Comparison of ENCODE assay signal across 8 cellular contexts in genomic region chr19:18328340-18329034, GRCh38. TPM values are rescaled to one million over a fixed set of nuclear protein-coding genes. Genes with fewer than 3 reads are reported as not detected.
A peak's percentile ranks its signal among the peaks of the same experiment; 100 is the strongest.
DNase-seq lines count a peak whose midpoint lies in the region; ATAC-seq and TF ChIP-seq lines count a peak whose summit lies in the region.

No MANE protein-coding gene starts in this region.

- ATAC-seq in HG02852 (IDR thresholded peaks at IDR 0.05; ENCODE audit: unreplicated experiment) (peak; percentile 93), T-cell (replicated peaks in 1 of 4) (peak; percentile 99), aorta (ENCODE audit: low FRiP score) (peak; percentile 94)

- peak overlapping the region; percentile 50 to 55 for H3K27ac ChIP-seq in right atrium auricular region
- peak overlapping the region in 1 of 2 donors; percentile 50 for H3K27ac ChIP-seq in aorta (ENCODE audit: low read depth in 1 of 2, low read length in 2 of 2)

- CTCF ChIA-PET in T-cell (lab: Charles Lee): interaction anchor here (0.5 to 2.9 kb wide), 28 partner anchors 10 to 241 kb away, joined by 3 to 35 read pairs (median 5); partner anchors contain the start of genes ELL (in 1 of the 2), IQCN (in 1 of the 2), JUND (in 1 of the 2) and MPV17L2 (in 1 of the 2)

- H3K4me1 Mint-ChIP-seq in T-cell: peaks cover 18 to 19% (median 18%) of the 10 kb centered on the region in 3 donors

- POLR2A ChIA-PET in T-cell (lab: Charles Lee): interaction anchor here (0.5 to 2.5 kb wide), 12 partner anchors 11 to 100 kb away, joined by 3 to 37 read pairs (median 5); partner anchors contain the start of genes JUND (in 2 of the 2) and IQCN (in 1 of the 2)

- TF ChIP-seq CTCF in GM12872 (IDR thresholded peaks at IDR 0.05; ENCODE audit: insufficient read depth, low read depth, low read length) (peak; percentile 94), right atrium auricular region (IDR thresholded peaks at IDR 0.05) (peak; percentile 91 to 92)

- WGBS in aorta, 2 donors: 4 to 5% methylated on average over 9 of the region's 9 CpGs

- DNase-seq in NCI-H146 (lab: John Stamatoyannopoulos, UW) (peak; percentile 97), T-cell (peak; percentile 66 to 89 (median 83)), anterior cingulate cortex (lab: John Stamatoyannopoulos, UW) (peak in 57 of 58 donors; percentile 47 to 97 (median 89)), right atrium auricular region (ENCODE audit: low spot score) (peak; percentile 99), pulmonary artery endothelial cell (ENCODE audit: low read depth, low spot score) (peak; percentile 87), aorta (peak; percentile 91 to 95)

- H3K36me3 Mint-ChIP-seq in T-cell: no peaks in the 10 kb centered on the region

- H3K9me3 Mint-ChIP-seq in T-cell: no peaks in the 10 kb centered on the region

- no peaks in the 10 kb centered on the region for H3K27me3 Mint-ChIP-seq in T-cell

- intact Hi-C loops in aorta (cut with DNase I): loop anchor here in 1 of 2 donors (1.0 kb wide), 1 partner anchor 136 kb away; no protein-coding TSS in a partner anchor

- H3K36me3 ChIP-seq in right atrium auricular region: no peaks in the 10 kb centered on the region
- no peaks in the 10 kb centered on the region for H3K36me3 ChIP-seq in aorta (ENCODE audit: control insufficient read depth in 1 of 2, insufficient read depth in 2 of 2, low read length in 1 of 2)

- H3K4me3 ChIP-seq in right atrium auricular region (peak overlapping the region in 1 of 2 donors; percentile 35), aorta (ENCODE audit: low read length in 2 of 2) (no peak overlapping the region)

- H3K27me3 ChIP-seq in right atrium auricular region (no peaks in the 10 kb centered on the region), aorta (ENCODE audit: control insufficient read depth in 1 of 2, insufficient read depth in 2 of 2, low read length in 1 of 2) (no peaks in the 10 kb centered on the region)

- H3K4me1 ChIP-seq in right atrium auricular region: peaks cover 0 to 20% of the 10 kb centered on the region in 2 donors
- no peaks in the 10 kb centered on the region for H3K4me1 ChIP-seq in aorta (ENCODE audit: control insufficient read depth in 1 of 2, insufficient read depth in 2 of 2, low read length in 2 of 2)

- H3K4me3 Mint-ChIP-seq in T-cell: peak overlapping the region; percentile 15 to 59 (median 55)

- H3K27ac Mint-ChIP-seq in T-cell: peak overlapping the region; percentile 3 to 68

- H3K9me3 ChIP-seq in right atrium auricular region: no peaks in the 10 kb centered on the region
- no peaks in the 10 kb centered on the region for H3K9me3 ChIP-seq in aorta (ENCODE audit: control insufficient read depth, low read length)

RNA-seq across cellular contexts. Expression of gene LSM4, which starts 5.6 kb away (rescaled TPM):
- total RNA-seq in T-cell (10 to 100 TPM; 58.5 to 82.7 (median 69.1) TPM), right atrium auricular region (10 to 100 TPM; 68.5 to 97.3 TPM), pulmonary artery endothelial cell (139 and 172 TPM in 2 replicates), aorta (10 to 100 TPM; 32.2 to 34.5 TPM)
- 10 to 100 TPM; 58.6 to 91.8 TPM for polyA plus RNA-seq in aorta

RNA-seq across cellular contexts. Expression of gene PGPEP1, which starts 11.9 kb away (rescaled TPM):
- total RNA-seq in T-cell (10 to 100 TPM; 35.7 to 52.6 (median 45.1) TPM), right atrium auricular region (10 to 100 TPM; 16.4 to 20.6 TPM), pulmonary artery endothelial cell (23.9 and 25.7 TPM in 2 replicates), aorta (10 to 100 TPM; 41.5 to 46.9 TPM)
- 10 to 100 TPM; 19.2 to 25.3 TPM for polyA plus RNA-seq in aorta

RNA-seq across cellular contexts. Expression of gene JUND, which starts 47.1 kb away (rescaled TPM):
- 1,000 to 10,000 TPM in 1 of 5 donors, 100 to 1,000 TPM in 4; 247 to 1,161 (median 272) TPM for total RNA-seq in T-cell
- 100 to 1,000 TPM; 240 to 420 TPM for total RNA-seq in right atrium auricular region
- total RNA-seq in pulmonary artery endothelial cell: 124 and 131 TPM in 2 replicates
- 100 to 1,000 TPM; 214 to 492 TPM for total RNA-seq in aorta
- polyA plus RNA-seq in aorta: 100 to 1,000 TPM in 1 of 2 donors, 10 to 100 TPM in 1; 62.6 to 161 TPM

RNA-seq across cellular contexts. Expression of gene IQCN, which starts 54.2 kb away (rescaled TPM):
- total RNA-seq in T-cell (10 to 100 TPM in 2 of 5 donors, 1 to 10 TPM in 3; 4.1 to 42.8 (median 6.3) TPM), right atrium auricular region (1 to 10 TPM in 1 of 2 donors, under 1 TPM in 1; 0.52 to 1.5 TPM), pulmonary artery endothelial cell (0.07 TPM in 1 of 2 replicates, not detected in the other), aorta (10 to 100 TPM in 1 of 2 donors, 1 to 10 TPM in 1; 8.1 to 12.2 TPM)
- polyA plus RNA-seq in aorta: 10 to 100 TPM in 1 of 2 donors, 1 to 10 TPM in 1; 4.5 to 20.7 TPM

RNA-seq across cellular contexts. Expression of gene GDF15, which starts 57.5 kb away (rescaled TPM):
- 1 to 10 TPM in 3 of 5 donors, not detected in 2; 1.5 to 1.7 (median 1.5) TPM for total RNA-seq in T-cell
- 1 to 10 TPM; 1.1 to 2.7 TPM for total RNA-seq in right atrium auricular region
- 95.0 and 102 TPM in 2 replicates for total RNA-seq in pulmonary artery endothelial cell
- 1 to 10 TPM; 4.2 to 9.8 TPM for total RNA-seq in aorta
- polyA plus RNA-seq in aorta: 1 to 10 TPM; 2.8 to 3.2 TPM
